ENCODE assay signal across 28 cellular contexts in the genomic region with DNA sequence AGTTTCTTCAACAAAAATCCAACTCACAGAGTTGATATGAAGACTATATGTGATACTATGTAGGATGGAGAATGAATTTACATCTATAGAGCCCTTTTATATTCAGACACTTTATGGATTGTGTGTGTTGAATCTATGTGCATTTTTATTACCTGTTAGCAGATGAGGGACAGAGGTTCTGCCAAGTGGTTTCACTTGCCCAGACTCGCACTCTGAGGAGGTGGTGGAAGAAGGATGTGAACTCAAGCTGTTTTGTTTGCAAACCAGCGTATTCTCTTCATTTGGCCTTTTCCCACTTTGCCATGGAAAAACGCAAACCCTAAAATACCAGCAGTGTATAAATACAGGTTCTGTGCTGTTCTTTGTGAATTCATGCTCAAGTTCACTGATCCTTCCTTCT.
"Had no signal": no experiment of that assay in that cellular context is flagged by ENCODE, and none has a peak within 500 bp of the region (broad histone marks: within the 10 kb centered on the region; RNA-seq: fewer than 3 reads in every experiment).

No MANE protein-coding gene starts in this region.

- H3K9ac ChIP-seq: neural progenitor cell, parathyroid adenoma had no signal

- H3K4me2 ChIP-seq: hepatocyte, neural progenitor cell, smooth muscle cell had no signal

- ATAC-seq: left cardiac atrium; left lung; lower lobe of right lung; natural killer cell; psoas muscle; right lobe of liver; stimulated activated memory B cell treated with anti-CD40 and anti-IgM and Interleukin-4, amounts not matched to agents 10 μg/mL and 1 μg/mL and 100 μg/mL, for 72 hours; stimulated activated naive CD8-positive, alpha-beta T cell treated with anti-CD3 and anti-CD28 coated beads, Interleukin-15, amount 100 ng/mL, for 72 hours had no signal

- H3K27ac ChIP-seq: hepatocyte, left lung, lower lobe of right lung, neural progenitor cell, neutrophil, parathyroid adenoma, psoas muscle, right lobe of liver, transverse colon, upper lobe of left lung, vagina had no signal

- H2AFZ ChIP-seq: hepatocyte, neural progenitor cell, parathyroid adenoma had no signal

- H3K9me3 ChIP-seq: left lung, lower lobe of right lung, neutrophil, psoas muscle, right lobe of liver, transverse colon, upper lobe of left lung, vagina had no signal

- H3K27me3 ChIP-seq: hepatocyte, left lung, neural progenitor cell, neutrophil, right lobe of liver, transverse colon, upper lobe of left lung, vagina had no signal

- H3K36me3 ChIP-seq: left lung, lower lobe of right lung, neural progenitor cell, neutrophil, right lobe of liver, transverse colon, upper lobe of left lung, vagina had no signal

- H3K4me1 ChIP-seq: left lung, lower lobe of right lung, parathyroid adenoma, psoas muscle, right lobe of liver, transverse colon, upper lobe of left lung, vagina had no signal

- DNase-seq: islet precursor cell; kidney glomerular epithelial cell; left cardiac atrium; left lung; lower lobe of right lung; mesendoderm; naive B cell; natural killer cell; nephron progenitor cell; occipital lobe; psoas muscle; right lobe of liver; stimulated activated CD4-positive, alpha-beta T cell treated with anti-CD3 and anti-CD28 coated beads, Interleukin-1b, Interleukin-23, amount 100 ng/mL, for 48 hours; stimulated activated CD4-positive, alpha-beta T cell treated with anti-CD3 and anti-CD28 coated beads, Interleukin-2, amount 100 ng/mL, for 48 hours; stimulated activated CD4-positive, alpha-beta T cell treated with anti-CD3 and anti-CD28 coated beads, Interleukin-4, amount 100 ng/mL, for 4 hours; stimulated activated CD8-positive, alpha-beta memory T cell treated with anti-CD3 and anti-CD28 coated beads, Interleukin-4, amount 100 ng/mL, for 48 hours; stimulated activated naive CD4-positive, alpha-beta T cell treated with Interleukin-2 at 50 U/mL for 16 hours; stimulated activated naive CD8-positive, alpha-beta T cell treated with anti-CD3 and anti-CD28 coated beads, Interleukin-15, amount 100 ng/mL, for 72 hours; substantia nigra; transverse colon; upper lobe of left lung had no signal

- H3K4me3 ChIP-seq: hepatocyte, left lung, lower lobe of right lung, neural progenitor cell, psoas muscle, right lobe of liver, smooth muscle cell, transverse colon, upper lobe of left lung, vagina had no signal

- H3K79me2 ChIP-seq: hepatocyte, parathyroid adenoma had no signal
